Comparison of ENCODE assay signal across 8 cellular contexts in genomic region chr6:156395276-156395675, GRCh38.
DNase-seq lines count a peak whose midpoint lies in the region; ATAC-seq and TF ChIP-seq lines count a peak whose summit lies in the region.

No MANE protein-coding gene starts in this region.

- H3K9me3 ChIP-seq in BE2C = no peaks in the 10 kb centered on the region

- H3K27me3 ChIP-seq in BE2C = no peaks in the 10 kb centered on the region

- no peak overlapping the region for H3K4me3 ChIP-seq in BE2C (ENCODE audit: low read depth, low read length)

- no peaks in the 10 kb centered on the region for H3K36me3 ChIP-seq in BE2C

- no peak for TF ChIP-seq CTCF in BE2C (IDR thresholded peaks at IDR 0.05; ENCODE audit: low read depth, low read length)

- peaks cover 9% of the 10 kb centered on the region; the same call in 1 of the 2 replicates for H3K4me1 ChIP-seq in BE2C

- ATAC-seq in GM18498 (IDR thresholded peaks at IDR 0.05; ENCODE audit: unreplicated experiment) (peak; percentile 67), HG02759 (IDR thresholded peaks at IDR 0.05; ENCODE audit: unreplicated experiment) (peak; percentile 58), HG03565 (IDR thresholded peaks at IDR 0.05; ENCODE audit: unreplicated experiment) (no peak)

- DNase-seq in SHP77 treated with DMSO at 0.1 percent for 48 hours (lab: John Stamatoyannopoulos, UW) (peak; percentile 56), germinal center (ENCODE audit: low spot score) (peak; percentile 33), BE2C (no peak), DMS79 treated with DMSO at 0.1 percent for 48 hours (lab: John Stamatoyannopoulos, UW) (no peak), glomerular visceral epithelial cell (ENCODE audit: extremely low spot score) (no peak)

Comparison
In these comparisons a context has a peak if more than half of its experiments do, and no peak if none do; other contexts are left out.
1. DNase-seq: peak in SHP77 treated with DMSO at 0.1 percent for 48 hours (single experiment) and germinal center (single experiment); none in BE2C (single experiment), DMS79 treated with DMSO at 0.1 percent for 48 hours (single experiment) and glomerular visceral epithelial cell (single experiment).